Comparison of ENCODE assay signal across 1 cellular context in the genomic region with DNA sequence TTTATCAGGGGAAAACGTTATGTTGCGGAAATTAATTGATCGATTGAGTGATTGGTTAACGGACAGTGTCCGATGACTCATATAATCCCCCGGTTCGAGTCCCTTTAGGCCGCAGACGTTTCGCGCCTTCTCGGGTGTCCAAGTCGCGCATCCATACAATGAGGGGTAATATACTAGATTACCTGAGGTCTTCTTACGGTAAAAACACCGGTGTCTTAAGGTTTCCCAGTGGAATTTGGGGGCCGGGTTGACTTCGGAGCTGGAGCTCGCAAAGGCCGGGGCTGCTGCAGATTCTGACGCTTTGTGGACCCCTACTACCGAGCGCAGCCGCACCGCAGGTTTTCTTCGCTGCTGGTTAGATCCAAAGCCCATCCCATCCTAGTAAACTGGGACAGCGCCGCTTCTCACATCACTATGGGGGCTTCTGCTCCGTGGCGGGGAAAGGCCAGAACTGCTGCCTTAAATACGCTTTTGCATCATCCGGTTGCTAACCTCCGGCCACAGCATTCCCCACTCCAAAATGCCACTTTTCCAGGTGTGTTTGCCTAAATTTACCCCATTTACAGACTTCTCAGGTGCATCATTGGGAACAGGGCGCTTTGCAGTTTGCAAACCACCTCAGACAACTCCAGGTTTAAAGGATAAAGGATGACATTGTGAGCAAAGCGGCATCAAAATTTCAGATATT.
TF ChIP-seq lines count a peak whose summit lies in the region.

No MANE protein-coding gene starts in this region.

TF ChIP-seq in GM12878, 131 proteins besides CTCF, POLR2A, EP300 and RAD21 (continued from another document and continues in another):
- TF ChIP-seq, protein P1, sequence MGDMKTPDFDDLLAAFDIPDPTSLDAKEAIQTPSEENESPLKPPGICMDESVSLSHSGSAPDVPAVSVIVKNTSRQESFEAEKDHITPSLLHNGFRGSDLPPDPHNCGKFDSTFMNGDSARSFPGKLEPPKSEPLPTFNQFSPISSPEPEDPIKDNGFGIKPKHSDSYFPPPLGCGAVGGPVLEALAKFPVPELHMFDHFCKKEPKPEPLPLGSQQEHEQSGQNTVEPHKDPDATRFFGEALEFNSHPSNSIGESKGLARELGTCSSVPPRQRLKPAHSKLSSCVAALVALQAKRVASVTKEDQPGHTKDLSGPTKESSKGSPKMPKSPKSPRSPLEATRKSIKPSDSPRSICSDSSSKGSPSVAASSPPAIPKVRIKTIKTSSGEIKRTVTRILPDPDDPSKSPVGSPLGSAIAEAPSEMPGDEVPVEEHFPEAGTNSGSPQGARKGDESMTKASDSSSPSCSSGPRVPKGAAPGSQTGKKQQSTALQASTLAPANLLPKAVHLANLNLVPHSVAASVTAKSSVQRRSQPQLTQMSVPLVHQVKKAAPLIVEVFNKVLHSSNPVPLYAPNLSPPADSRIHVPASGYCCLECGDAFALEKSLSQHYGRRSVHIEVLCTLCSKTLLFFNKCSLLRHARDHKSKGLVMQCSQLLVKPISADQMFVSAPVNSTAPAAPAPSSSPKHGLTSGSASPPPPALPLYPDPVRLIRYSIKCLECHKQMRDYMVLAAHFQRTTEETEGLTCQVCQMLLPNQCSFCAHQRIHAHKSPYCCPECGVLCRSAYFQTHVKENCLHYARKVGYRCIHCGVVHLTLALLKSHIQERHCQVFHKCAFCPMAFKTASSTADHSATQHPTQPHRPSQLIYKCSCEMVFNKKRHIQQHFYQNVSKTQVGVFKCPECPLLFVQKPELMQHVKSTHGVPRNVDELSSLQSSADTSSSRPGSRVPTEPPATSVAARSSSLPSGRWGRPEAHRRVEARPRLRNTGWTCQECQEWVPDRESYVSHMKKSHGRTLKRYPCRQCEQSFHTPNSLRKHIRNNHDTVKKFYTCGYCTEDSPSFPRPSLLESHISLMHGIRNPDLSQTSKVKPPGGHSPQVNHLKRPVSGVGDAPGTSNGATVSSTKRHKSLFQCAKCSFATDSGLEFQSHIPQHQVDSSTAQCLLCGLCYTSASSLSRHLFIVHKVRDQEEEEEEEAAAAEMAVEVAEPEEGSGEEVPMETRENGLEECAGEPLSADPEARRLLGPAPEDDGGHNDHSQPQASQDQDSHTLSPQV (IDR thresholded peaks at IDR 0.05), result no peak
- TF ChIP-seq JUNB (IDR thresholded peaks at IDR 0.05) (0 out of 2 replicates have a peak, but pooled peaks have one; percentile 29), RBBP5 (conservative IDR thresholded peaks at IDR 0.05) (no peak), RB1 (IDR thresholded peaks at IDR 0.05; ENCODE audit: borderline replicate concordance) (peak; percentile 83; the same call in 1 of the 2 replicates), FOXK2 (IDR thresholded peaks at IDR 0.05) (no peak), SREBF2 (IDR thresholded peaks at IDR 0.05; ENCODE audit: low read length) (no peak), IKZF1 (conservative IDR thresholded peaks at IDR 0.05) (peak; percentile 31; the same call in 1 of the 2 replicates), SP1 (IDR thresholded peaks at IDR 0.05; ENCODE audit: low read depth, low read length) (no peak), CBFB (IDR thresholded peaks at IDR 0.05; ENCODE audit: low read depth) (no peak), ZNF274 (IDR thresholded peaks at IDR 0.05; ENCODE audit: insufficient read depth, insufficient read length) (no peak), ZNF217 (IDR thresholded peaks at IDR 0.05) (0 out of 2 replicates have a peak, but pooled peaks have one; percentile 13), HCFC1 (IDR thresholded peaks at IDR 0.05; ENCODE audit: low read length) (no peak), SUPT20H (IDR thresholded peaks at IDR 0.05; ENCODE audit: borderline replicate concordance, control insufficient read depth, low read depth, low read length) (no peak), CHD1 (IDR thresholded peaks at IDR 0.05; ENCODE audit: low read depth, low read length) (0 out of 2 replicates have a peak, but pooled peaks have one; percentile 57), ASH2L (IDR thresholded peaks at IDR 0.05; ENCODE audit: borderline replicate concordance, low read depth) (no peak), TARDBP (IDR thresholded peaks at IDR 0.05; ENCODE audit: borderline replicate concordance) (no peak), NR2C1 (IDR thresholded peaks at IDR 0.05) (no peak), SMARCA5 (IDR thresholded peaks at IDR 0.05) (peak; percentile 9; the same call in 1 of the 2 replicates), STAT1 (conservative IDR thresholded peaks at IDR 0.05) (no peak), CEBPB (IDR thresholded peaks at IDR 0.05; ENCODE audit: borderline replicate concordance in 1 of 2, low read depth in 2 of 2, low read length in 2 of 2) (no peak), ZNF24 (IDR thresholded peaks at IDR 0.05) (no peak), SREBF1 (IDR thresholded peaks at IDR 0.05; ENCODE audit: low read length) (no peak), ZNF622 (IDR thresholded peaks at IDR 0.05) (no peak), IKZF2 (IDR thresholded peaks at IDR 0.05) (peak in 1 of 2 experiments; percentile 17; a peak in 2 of 4 replicates), SIN3A (IDR thresholded peaks at IDR 0.05; ENCODE audit: low read depth, low read length) (0 out of 2 replicates have a peak, but pooled peaks have one; percentile 47), POU2F2 (IDR thresholded peaks at IDR 0.05; ENCODE audit: borderline replicate concordance, low read depth, low read length) (0 out of 3 replicates have a peak, but pooled peaks have one; percentile 24)
- TF ChIP-seq, protein P2, sequence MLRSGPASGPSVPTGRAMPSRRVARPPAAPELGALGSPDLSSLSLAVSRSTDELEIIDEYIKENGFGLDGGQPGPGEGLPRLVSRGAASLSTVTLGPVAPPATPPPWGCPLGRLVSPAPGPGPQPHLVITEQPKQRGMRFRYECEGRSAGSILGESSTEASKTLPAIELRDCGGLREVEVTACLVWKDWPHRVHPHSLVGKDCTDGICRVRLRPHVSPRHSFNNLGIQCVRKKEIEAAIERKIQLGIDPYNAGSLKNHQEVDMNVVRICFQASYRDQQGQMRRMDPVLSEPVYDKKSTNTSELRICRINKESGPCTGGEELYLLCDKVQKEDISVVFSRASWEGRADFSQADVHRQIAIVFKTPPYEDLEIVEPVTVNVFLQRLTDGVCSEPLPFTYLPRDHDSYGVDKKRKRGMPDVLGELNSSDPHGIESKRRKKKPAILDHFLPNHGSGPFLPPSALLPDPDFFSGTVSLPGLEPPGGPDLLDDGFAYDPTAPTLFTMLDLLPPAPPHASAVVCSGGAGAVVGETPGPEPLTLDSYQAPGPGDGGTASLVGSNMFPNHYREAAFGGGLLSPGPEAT (IDR thresholded peaks at IDR 0.05; ENCODE audit: low read depth), result no peak
- TF ChIP-seq, protein P3, sequence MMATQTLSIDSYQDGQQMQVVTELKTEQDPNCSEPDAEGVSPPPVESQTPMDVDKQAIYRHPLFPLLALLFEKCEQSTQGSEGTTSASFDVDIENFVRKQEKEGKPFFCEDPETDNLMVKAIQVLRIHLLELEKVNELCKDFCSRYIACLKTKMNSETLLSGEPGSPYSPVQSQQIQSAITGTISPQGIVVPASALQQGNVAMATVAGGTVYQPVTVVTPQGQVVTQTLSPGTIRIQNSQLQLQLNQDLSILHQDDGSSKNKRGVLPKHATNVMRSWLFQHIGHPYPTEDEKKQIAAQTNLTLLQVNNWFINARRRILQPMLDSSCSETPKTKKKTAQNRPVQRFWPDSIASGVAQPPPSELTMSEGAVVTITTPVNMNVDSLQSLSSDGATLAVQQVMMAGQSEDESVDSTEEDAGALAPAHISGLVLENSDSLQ (IDR thresholded peaks at IDR 0.05), result 0 out of 2 replicates have a peak, but pooled peaks have one; percentile 8
- TF ChIP-seq, protein P4, sequence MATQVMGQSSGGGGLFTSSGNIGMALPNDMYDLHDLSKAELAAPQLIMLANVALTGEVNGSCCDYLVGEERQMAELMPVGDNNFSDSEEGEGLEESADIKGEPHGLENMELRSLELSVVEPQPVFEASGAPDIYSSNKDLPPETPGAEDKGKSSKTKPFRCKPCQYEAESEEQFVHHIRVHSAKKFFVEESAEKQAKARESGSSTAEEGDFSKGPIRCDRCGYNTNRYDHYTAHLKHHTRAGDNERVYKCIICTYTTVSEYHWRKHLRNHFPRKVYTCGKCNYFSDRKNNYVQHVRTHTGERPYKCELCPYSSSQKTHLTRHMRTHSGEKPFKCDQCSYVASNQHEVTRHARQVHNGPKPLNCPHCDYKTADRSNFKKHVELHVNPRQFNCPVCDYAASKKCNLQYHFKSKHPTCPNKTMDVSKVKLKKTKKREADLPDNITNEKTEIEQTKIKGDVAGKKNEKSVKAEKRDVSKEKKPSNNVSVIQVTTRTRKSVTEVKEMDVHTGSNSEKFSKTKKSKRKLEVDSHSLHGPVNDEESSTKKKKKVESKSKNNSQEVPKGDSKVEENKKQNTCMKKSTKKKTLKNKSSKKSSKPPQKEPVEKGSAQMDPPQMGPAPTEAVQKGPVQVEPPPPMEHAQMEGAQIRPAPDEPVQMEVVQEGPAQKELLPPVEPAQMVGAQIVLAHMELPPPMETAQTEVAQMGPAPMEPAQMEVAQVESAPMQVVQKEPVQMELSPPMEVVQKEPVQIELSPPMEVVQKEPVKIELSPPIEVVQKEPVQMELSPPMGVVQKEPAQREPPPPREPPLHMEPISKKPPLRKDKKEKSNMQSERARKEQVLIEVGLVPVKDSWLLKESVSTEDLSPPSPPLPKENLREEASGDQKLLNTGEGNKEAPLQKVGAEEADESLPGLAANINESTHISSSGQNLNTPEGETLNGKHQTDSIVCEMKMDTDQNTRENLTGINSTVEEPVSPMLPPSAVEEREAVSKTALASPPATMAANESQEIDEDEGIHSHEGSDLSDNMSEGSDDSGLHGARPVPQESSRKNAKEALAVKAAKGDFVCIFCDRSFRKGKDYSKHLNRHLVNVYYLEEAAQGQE (IDR thresholded peaks at IDR 0.05; ENCODE audit: low read depth, low read length), result no peak
- TF ChIP-seq, protein P5, sequence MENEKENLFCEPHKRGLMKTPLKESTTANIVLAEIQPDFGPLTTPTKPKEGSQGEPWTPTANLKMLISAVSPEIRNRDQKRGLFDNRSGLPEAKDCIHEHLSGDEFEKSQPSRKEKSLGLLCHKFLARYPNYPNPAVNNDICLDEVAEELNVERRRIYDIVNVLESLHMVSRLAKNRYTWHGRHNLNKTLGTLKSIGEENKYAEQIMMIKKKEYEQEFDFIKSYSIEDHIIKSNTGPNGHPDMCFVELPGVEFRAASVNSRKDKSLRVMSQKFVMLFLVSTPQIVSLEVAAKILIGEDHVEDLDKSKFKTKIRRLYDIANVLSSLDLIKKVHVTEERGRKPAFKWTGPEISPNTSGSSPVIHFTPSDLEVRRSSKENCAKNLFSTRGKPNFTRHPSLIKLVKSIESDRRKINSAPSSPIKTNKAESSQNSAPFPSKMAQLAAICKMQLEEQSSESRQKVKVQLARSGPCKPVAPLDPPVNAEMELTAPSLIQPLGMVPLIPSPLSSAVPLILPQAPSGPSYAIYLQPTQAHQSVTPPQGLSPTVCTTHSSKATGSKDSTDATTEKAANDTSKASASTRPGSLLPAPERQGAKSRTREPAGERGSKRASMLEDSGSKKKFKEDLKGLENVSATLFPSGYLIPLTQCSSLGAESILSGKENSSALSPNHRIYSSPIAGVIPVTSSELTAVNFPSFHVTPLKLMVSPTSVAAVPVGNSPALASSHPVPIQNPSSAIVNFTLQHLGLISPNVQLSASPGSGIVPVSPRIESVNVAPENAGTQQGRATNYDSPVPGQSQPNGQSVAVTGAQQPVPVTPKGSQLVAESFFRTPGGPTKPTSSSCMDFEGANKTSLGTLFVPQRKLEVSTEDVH (IDR thresholded peaks at IDR 0.05; ENCODE audit: low read depth, partially characterized antibody), result no peak
- TF ChIP-seq, protein P6, sequence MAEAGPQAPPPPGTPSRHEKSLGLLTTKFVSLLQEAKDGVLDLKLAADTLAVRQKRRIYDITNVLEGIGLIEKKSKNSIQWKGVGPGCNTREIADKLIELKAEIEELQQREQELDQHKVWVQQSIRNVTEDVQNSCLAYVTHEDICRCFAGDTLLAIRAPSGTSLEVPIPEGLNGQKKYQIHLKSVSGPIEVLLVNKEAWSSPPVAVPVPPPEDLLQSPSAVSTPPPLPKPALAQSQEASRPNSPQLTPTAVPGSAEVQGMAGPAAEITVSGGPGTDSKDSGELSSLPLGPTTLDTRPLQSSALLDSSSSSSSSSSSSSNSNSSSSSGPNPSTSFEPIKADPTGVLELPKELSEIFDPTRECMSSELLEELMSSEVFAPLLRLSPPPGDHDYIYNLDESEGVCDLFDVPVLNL (IDR thresholded peaks at IDR 0.05; ENCODE audit: low read depth, low read length), result no peak
- TF ChIP-seq, protein P7, sequence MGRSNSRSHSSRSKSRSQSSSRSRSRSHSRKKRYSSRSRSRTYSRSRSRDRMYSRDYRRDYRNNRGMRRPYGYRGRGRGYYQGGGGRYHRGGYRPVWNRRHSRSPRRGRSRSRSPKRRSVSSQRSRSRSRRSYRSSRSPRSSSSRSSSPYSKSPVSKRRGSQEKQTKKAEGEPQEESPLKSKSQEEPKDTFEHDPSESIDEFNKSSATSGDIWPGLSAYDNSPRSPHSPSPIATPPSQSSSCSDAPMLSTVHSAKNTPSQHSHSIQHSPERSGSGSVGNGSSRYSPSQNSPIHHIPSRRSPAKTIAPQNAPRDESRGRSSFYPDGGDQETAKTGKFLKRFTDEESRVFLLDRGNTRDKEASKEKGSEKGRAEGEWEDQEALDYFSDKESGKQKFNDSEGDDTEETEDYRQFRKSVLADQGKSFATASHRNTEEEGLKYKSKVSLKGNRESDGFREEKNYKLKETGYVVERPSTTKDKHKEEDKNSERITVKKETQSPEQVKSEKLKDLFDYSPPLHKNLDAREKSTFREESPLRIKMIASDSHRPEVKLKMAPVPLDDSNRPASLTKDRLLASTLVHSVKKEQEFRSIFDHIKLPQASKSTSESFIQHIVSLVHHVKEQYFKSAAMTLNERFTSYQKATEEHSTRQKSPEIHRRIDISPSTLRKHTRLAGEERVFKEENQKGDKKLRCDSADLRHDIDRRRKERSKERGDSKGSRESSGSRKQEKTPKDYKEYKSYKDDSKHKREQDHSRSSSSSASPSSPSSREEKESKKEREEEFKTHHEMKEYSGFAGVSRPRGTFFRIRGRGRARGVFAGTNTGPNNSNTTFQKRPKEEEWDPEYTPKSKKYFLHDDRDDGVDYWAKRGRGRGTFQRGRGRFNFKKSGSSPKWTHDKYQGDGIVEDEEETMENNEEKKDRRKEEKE (IDR thresholded peaks at IDR 0.05), result 0 out of 2 replicates have a peak, but pooled peaks have one; percentile 5
- TF ChIP-seq, protein P8, sequence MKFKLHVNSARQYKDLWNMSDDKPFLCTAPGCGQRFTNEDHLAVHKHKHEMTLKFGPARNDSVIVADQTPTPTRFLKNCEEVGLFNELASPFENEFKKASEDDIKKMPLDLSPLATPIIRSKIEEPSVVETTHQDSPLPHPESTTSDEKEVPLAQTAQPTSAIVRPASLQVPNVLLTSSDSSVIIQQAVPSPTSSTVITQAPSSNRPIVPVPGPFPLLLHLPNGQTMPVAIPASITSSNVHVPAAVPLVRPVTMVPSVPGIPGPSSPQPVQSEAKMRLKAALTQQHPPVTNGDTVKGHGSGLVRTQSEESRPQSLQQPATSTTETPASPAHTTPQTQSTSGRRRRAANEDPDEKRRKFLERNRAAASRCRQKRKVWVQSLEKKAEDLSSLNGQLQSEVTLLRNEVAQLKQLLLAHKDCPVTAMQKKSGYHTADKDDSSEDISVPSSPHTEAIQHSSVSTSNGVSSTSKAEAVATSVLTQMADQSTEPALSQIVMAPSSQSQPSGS (IDR thresholded peaks at IDR 0.05; ENCODE audit: low read length), result no peak
